Comparison of ENCODE assay signal across 1 cellular context in the genomic region with DNA sequence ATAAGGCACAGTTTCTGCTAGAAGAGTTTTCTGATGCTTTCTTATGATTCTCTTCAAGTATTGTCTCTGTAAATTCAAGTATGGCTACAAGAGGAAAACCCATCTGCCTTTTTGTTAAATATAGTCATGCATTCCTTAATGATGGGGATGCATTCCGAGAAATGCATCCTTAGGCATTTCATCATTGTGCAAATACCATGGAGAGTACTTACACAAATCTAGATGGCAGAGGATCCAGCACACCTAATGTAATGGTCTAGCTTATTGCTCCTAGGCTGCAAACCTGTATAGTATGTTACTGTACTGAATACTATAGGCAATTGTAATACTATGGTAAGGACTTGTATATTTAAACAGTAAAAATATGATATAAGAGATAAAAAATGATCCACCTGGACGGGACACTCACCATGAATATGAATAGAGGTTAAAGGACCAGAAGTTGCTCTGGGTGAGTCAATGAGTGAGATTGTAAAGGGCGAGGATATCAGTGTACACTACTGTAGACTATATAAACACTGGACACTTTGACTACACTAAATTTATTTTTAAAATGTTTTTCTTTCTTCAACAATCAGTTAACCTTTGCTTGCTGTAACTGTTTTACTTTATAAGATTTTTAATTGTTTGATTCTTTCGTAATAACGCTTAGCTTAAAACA.
TF ChIP-seq lines count a peak whose summit lies in the region.

No MANE protein-coding gene starts in this region.

TF ChIP-seq in GM12891, 5 proteins besides CTCF, POLR2A, EP300 and RAD21 (continued from another document):
- TF ChIP-seq POLR2AphosphoS5 (IDR thresholded peaks at IDR 0.05; ENCODE audit: low read depth, low read length) (no peak), PAX5 (IDR thresholded peaks at IDR 0.05; ENCODE audit: insufficient read depth, low read length, severe bottlenecking) (no peak)
